8 cellular contexts compared by ENCODE assay signal in genomic region chr19:57850553-57851017, GRCh38. TPM values are rescaled to one million over a fixed set of nuclear protein-coding genes. Genes with fewer than 3 reads are reported as not detected.
DNase-seq lines count a peak whose midpoint lies in the region; ATAC-seq and TF ChIP-seq lines count a peak whose summit lies in the region.

No MANE protein-coding gene starts in this region.

- peaks cover 59% of the 10 kb centered on the region for H3K36me3 Mint-ChIP-seq in activated CD8-positive, alpha-beta T cell treated with anti-CD3 and anti-CD28 coated beads, Interleukin-2, amount 10 ng/mL, durations not matched to agents 7 days and 5 days (ENCODE audit: low read depth)

- no peak for ATAC-seq in activated CD8-positive, alpha-beta T cell treated with anti-CD3 and anti-CD28 coated beads, Interleukin-2, amount 10 ng/mL, durations not matched to agents 7 days and 5 days
- ATAC-seq in right cardiac atrium (no peak), HG03095 (IDR thresholded peaks at IDR 0.05; ENCODE audit: unreplicated experiment) (no peak)

- H3K4me3 ChIP-seq in HUES6 (ENCODE audit: low read depth, low read length) (peak overlapping the region; percentile 93), right cardiac atrium (ENCODE audit: low read length) (peak overlapping the region; percentile 90), sigmoid colon (peak overlapping the region; percentile 57 to 70 (median 61))

- peak overlapping the region; percentile 94 for H3K27ac Mint-ChIP-seq in activated CD8-positive, alpha-beta T cell treated with anti-CD3 and anti-CD28 coated beads, Interleukin-2, amount 10 ng/mL, durations not matched to agents 7 days and 5 days

- POLR2A ChIA-PET in activated CD8-positive, alpha-beta T cell treated with anti-CD3 and anti-CD28 coated beads, Interleukin-2, amount 10 ng/mL, durations not matched to agents 7 days and 5 days (lab: Charles Lee), result interaction anchor here (0.6 to 1.4 kb wide), 2 partner anchors 81 to 103 kb away, joined by 3 to 4 read pairs; partner anchors contain the start of gene ZNF586

- WGBS in right cardiac atrium, result 16% methylated on average over 11 of the region's 11 CpGs
- WGBS in sigmoid colon, 2 donors, result 2 to 24% methylated on average over 11 of the region's 11 CpGs

- CTCF ChIA-PET in activated CD8-positive, alpha-beta T cell treated with anti-CD3 and anti-CD28 coated beads, Interleukin-2, amount 10 ng/mL, durations not matched to agents 7 days and 5 days (lab: Charles Lee), result no interaction called here

- H3K9me3 Mint-ChIP-seq in activated CD8-positive, alpha-beta T cell treated with anti-CD3 and anti-CD28 coated beads, Interleukin-2, amount 10 ng/mL, durations not matched to agents 7 days and 5 days (ENCODE audit: insufficient read depth), result no peaks in the 10 kb centered on the region

- peaks cover 30% of the 10 kb centered on the region for H3K4me1 Mint-ChIP-seq in activated CD8-positive, alpha-beta T cell treated with anti-CD3 and anti-CD28 coated beads, Interleukin-2, amount 10 ng/mL, durations not matched to agents 7 days and 5 days (ENCODE audit: low read depth)

- H3K27ac ChIP-seq in HUES6 (ENCODE audit: low read depth, low read length) (peak overlapping the region; percentile 89), right cardiac atrium (ENCODE audit: low read length) (no peak overlapping the region), sigmoid colon (peak overlapping the region in 3 of 4 donors; percentile 69 to 73 (median 69))

- peak overlapping the region; percentile 97 for H3K9ac ChIP-seq in HUES6 (ENCODE audit: low read length)

- H3K9me3 ChIP-seq in HUES6 (ENCODE audit: control insufficient read depth, insufficient read depth, low read depth, low read length) (no peaks in the 10 kb centered on the region), right cardiac atrium (ENCODE audit: control insufficient read depth, low read length) (no peaks in the 10 kb centered on the region), sigmoid colon (peaks cover 0 to 2% (median 0%) of the 10 kb centered on the region in 4 donors)

- DNase-seq in CD1c-positive myeloid dendritic cell (ENCODE audit: extremely low spot score) (peak; percentile 15), right cardiac atrium (no peak), sigmoid colon (no peak), GM13977 (ENCODE audit: low spot score) (no peak)
- peak; percentile 24 for DNase-seq in activated CD8-positive, alpha-beta T cell treated with anti-CD3 and anti-CD28 coated beads, Interleukin-2, amount 10 ng/mL, durations not matched to agents 7 days and 5 days
- DNase-seq in stimulated activated naive CD4-positive, alpha-beta T cell treated with Interleukin-2 at 50 U/mL for 16 hours (lab: John Stamatoyannopoulos, UW), result no peak

- H3K36me3 ChIP-seq in HUES6 (ENCODE audit: control insufficient read depth, insufficient read depth, low read length) (peaks cover 32% of the 10 kb centered on the region), sigmoid colon (peaks cover 0 to 18% (median 0%) of the 10 kb centered on the region in 4 donors)

- H3K27me3 Mint-ChIP-seq in activated CD8-positive, alpha-beta T cell treated with anti-CD3 and anti-CD28 coated beads, Interleukin-2, amount 10 ng/mL, durations not matched to agents 7 days and 5 days (ENCODE audit: low read depth), result no peaks in the 10 kb centered on the region

- TF ChIP-seq CTCF in sigmoid colon (IDR thresholded peaks at IDR 0.05) (no peak), GM13977 (IDR thresholded peaks at IDR 0.05; ENCODE audit: extremely low read depth, insufficient read depth, missing control alignments) (no peak)

- intact Hi-C loops in right cardiac atrium (cut with DNase I) (no loop called here), sigmoid colon (cut with DNase I) (no loop called here)

- in situ Hi-C loops in GM13977 (cut with MboI; ENCODE audit: low pct_unique_long_range_greater_than_20kb, low sequenced_read_pairs, unreplicated experiment), result no loop called here

- peaks cover 6% of the 10 kb centered on the region; the same call in 1 of the 2 replicates for H3K4me1 ChIP-seq in HUES6 (ENCODE audit: control insufficient read depth, insufficient read depth, low read length)
- peaks cover 8% of the 10 kb centered on the region for H3K4me1 ChIP-seq in right cardiac atrium (ENCODE audit: control insufficient read depth, insufficient read depth, low read length)
- peaks cover 0 to 16% (median 14%) of the 10 kb centered on the region in 4 donors for H3K4me1 ChIP-seq in sigmoid colon

- peak overlapping the region; percentile 91 for H3K4me3 Mint-ChIP-seq in activated CD8-positive, alpha-beta T cell treated with anti-CD3 and anti-CD28 coated beads, Interleukin-2, amount 10 ng/mL, durations not matched to agents 7 days and 5 days

- TF ChIP-seq POLR2A in sigmoid colon (IDR thresholded peaks at IDR 0.05), result no peak

- no peak for TF ChIP-seq EP300 in sigmoid colon (IDR thresholded peaks at IDR 0.05)

- H3K27me3 ChIP-seq in HUES6 (ENCODE audit: control insufficient read depth, insufficient read depth, low read length), result no peaks in the 10 kb centered on the region
- no peaks in the 10 kb centered on the region for H3K27me3 ChIP-seq in right cardiac atrium (ENCODE audit: control insufficient read depth, insufficient read depth)
- H3K27me3 ChIP-seq in sigmoid colon, result no peaks in the 10 kb centered on the region

RNA-seq across cellular contexts. Expression of gene ZNF587, which starts 0.9 kb away (rescaled TPM):
- 10 to 100 TPM; 32.0 to 34.6 TPM for total RNA-seq in activated CD8-positive, alpha-beta T cell treated with anti-CD3 and anti-CD28 coated beads, Interleukin-2, amount 10 ng/mL, durations not matched to agents 7 days and 5 days
- total RNA-seq in right cardiac atrium (10 to 100 TPM; 19.6 to 23.8 (median 21.8) TPM), sigmoid colon (10 to 100 TPM; 22.8 to 39.0 (median 33.1) TPM)
- polyA plus RNA-seq in right cardiac atrium (16.3 TPM), sigmoid colon (10 to 100 TPM in 1 of 3 donors, 1 to 10 TPM in 2; 4.2 to 26.8 (median 4.2) TPM)

RNA-seq across cellular contexts. Expression of gene ZNF587B, which starts 20.5 kb away (rescaled TPM):
- total RNA-seq in activated CD8-positive, alpha-beta T cell treated with anti-CD3 and anti-CD28 coated beads, Interleukin-2, amount 10 ng/mL, durations not matched to agents 7 days and 5 days, result 10 to 100 TPM; 18.7 to 22.2 TPM
- total RNA-seq in right cardiac atrium (1 to 10 TPM; 5.8 to 9.3 (median 6.6) TPM), sigmoid colon (10 to 100 TPM in 2 of 4 donors, 1 to 10 TPM in 2; 7.2 to 13.0 (median 9.5) TPM)
- polyA plus RNA-seq in right cardiac atrium (4.3 TPM), sigmoid colon (1 to 10 TPM; 1.2 to 9.8 (median 2.8) TPM)

RNA-seq across cellular contexts. Expression of gene ZNF552, which starts 35.9 kb away (rescaled TPM):
- 1 to 10 TPM; 7.1 to 9.7 TPM for total RNA-seq in activated CD8-positive, alpha-beta T cell treated with anti-CD3 and anti-CD28 coated beads, Interleukin-2, amount 10 ng/mL, durations not matched to agents 7 days and 5 days
- 1 to 10 TPM; 3.3 to 5.8 (median 3.8) TPM for total RNA-seq in right cardiac atrium
- 2.2 TPM for polyA plus RNA-seq in right cardiac atrium
- total RNA-seq in sigmoid colon, result 1 to 10 TPM; 2.4 to 7.1 (median 6.7) TPM
- polyA plus RNA-seq in sigmoid colon, result 10 to 100 TPM; 12.1 to 15.0 (median 13.6) TPM

RNA-seq across cellular contexts. Expression of gene ZNF814, which starts 38.3 kb away (rescaled TPM):
- 10 to 100 TPM; 26.2 to 29.0 TPM for total RNA-seq in activated CD8-positive, alpha-beta T cell treated with anti-CD3 and anti-CD28 coated beads, Interleukin-2, amount 10 ng/mL, durations not matched to agents 7 days and 5 days
- 10 to 100 TPM in 3 of 4 donors, 1 to 10 TPM in 1; 9.5 to 13.8 (median 12.3) TPM for total RNA-seq in right cardiac atrium
- polyA plus RNA-seq in right cardiac atrium, result 13.0 TPM
- 10 to 100 TPM in 1 of 4 donors, 1 to 10 TPM in 3; 8.2 to 13.3 (median 9.0) TPM for total RNA-seq in sigmoid colon
- 1 to 10 TPM; 4.2 to 9.7 (median 9.2) TPM for polyA plus RNA-seq in sigmoid colon

Comparison
In these comparisons a context has a peak if more than half of its experiments do, and no peak if none do; other contexts are left out.
1. DNase-seq: peak in CD1c-positive myeloid dendritic cell (single experiment) and activated CD8-positive, alpha-beta T cell treated with anti-CD3 and anti-CD28 coated beads, Interleukin-2, amount 10 ng/mL, durations not matched to agents 7 days and 5 days (single experiment); none in right cardiac atrium (0 of 3), sigmoid colon (single experiment), GM13977 (single experiment) and stimulated activated naive CD4-positive, alpha-beta T cell treated with Interleukin-2 at 50 U/mL for 16 hours (single experiment).
2. Peak in every context shown above with its lines, with median percentiles within 50 percentile points of each other: H3K4me3 ChIP-seq.